In genomic region chr4:85915570-85915969, GRCh38 we compare ENCODE assay signal across 5 cellular contexts.
DNase-seq lines count a peak whose midpoint lies in the region; ATAC-seq, FAIRE-seq and TF ChIP-seq lines count a peak whose summit lies in the region.
"Not testable (repeated sequence)": the region's sequence is repeated elsewhere in the genome, so short reads cannot be mapped to it uniquely, and the experiment has no call there.

No MANE protein-coding gene starts in this region.

- not testable (repeated sequence) for TF ChIP-seq RAD21 in K562 (CRISPR knock-in tag; conservative IDR thresholded peaks at IDR 0.05 in 1 of 2, IDR thresholded peaks at IDR 0.05 in 1 of 2)

- CTCF ChIA-PET in HEK293 (lab: Yijun Ruan, JAX); K562 (lab: Yijun Ruan, JAX; ENCODE audit: low intra/inter-chr PET ratio): not testable (repeated sequence)

- H3K9me1 ChIP-seq in K562 (ENCODE audit: control insufficient read depth, insufficient read depth, low read length), result not testable (repeated sequence)

- not testable (repeated sequence) for H4K20me1 ChIP-seq in K562 (replicated peaks; ENCODE audit: control insufficient read depth, insufficient read depth, low read length)

- H3K79me2 ChIP-seq in K562 (ENCODE audit: control insufficient read depth, insufficient read depth, low read length), result not testable (repeated sequence)

- H2AFZ ChIP-seq in K562 (ENCODE audit: low read depth, low read length), result not testable (repeated sequence)

- H3K36me3 ChIP-seq in HEK293 (ENCODE audit: control insufficient read depth in 2 of 2, insufficient read depth in 1 of 2, low read length in 2 of 2); K562 (ENCODE audit: control insufficient read depth, insufficient read depth, low read length): not testable (repeated sequence)

- BruUV-seq in K562 (replicated peaks; lab: Mats Ljungman, UMichigan), result not testable (repeated sequence)

- in situ Hi-C loops in K562 (cut with MboI), result not testable (repeated sequence)

- not testable (repeated sequence) for TF ChIP-seq EP300 in K562 (IDR thresholded peaks at IDR 0.05; ENCODE audit: low read length)

- POLR2A ChIA-PET in HEK293 (lab: Yijun Ruan, JAX), result interaction anchor here (0.7 kb wide), 1 partner anchor 13 kb away, joined by 3 read pairs; no protein-coding TSS in a partner anchor
- POLR2A ChIA-PET in K562 (lab: Yijun Ruan, JAX), result not testable (repeated sequence)

- peaks cover 13% of the 10 kb centered on the region for H3K36me3 Mint-ChIP-seq in memory B cell
- H3K36me3 Mint-ChIP-seq in nephron progenitor cell (ENCODE audit: low read depth), result peaks cover 40% of the 10 kb centered on the region

- H3K9me3 Mint-ChIP-seq in memory B cell, result not testable (repeated sequence)
- peaks cover 11% of the 10 kb centered on the region for H3K9me3 Mint-ChIP-seq in nephron progenitor cell

- H3K4me2 ChIP-seq in K562 (ENCODE audit: insufficient read depth, low read length), result not testable (repeated sequence)

- not testable (repeated sequence) for H3K4me1 ChIP-seq in HEK293 (ENCODE audit: control insufficient read depth, insufficient read depth, low read length); K562 (replicated peaks in 1 of 2; ENCODE audit: control insufficient read depth in 2 of 2, insufficient read depth in 2 of 2, low read length in 2 of 2); foreskin keratinocyte

- not testable (repeated sequence) for H3K27ac ChIP-seq in HEK293 (ENCODE audit: extremely low read depth, low read depth, low read length); K562 (ENCODE audit: extremely low read depth, low read depth, low read length); foreskin keratinocyte

- DNase-seq in K562 (ENCODE audit: extremely low read depth in 1 of 4, low spot score in 3 of 4); foreskin keratinocyte; memory B cell (ENCODE audit: low spot score in 2 of 2); nephron progenitor cell: not testable (repeated sequence)

- not testable (repeated sequence) for FAIRE-seq in K562 (lab: Jason Lieb, UNC)

- not testable (repeated sequence) for TF ChIP-seq POLR2A in K562 (conservative IDR thresholded peaks at IDR 0.05)

- H3K4me3 ChIP-seq in HEK293 (ENCODE audit: low read depth, low read length); K562: not testable (repeated sequence)

- H3K9ac ChIP-seq in K562 (ENCODE audit: insufficient read depth in 1 of 2, low read depth in 2 of 2, low read length in 2 of 2), result not testable (repeated sequence)

- ATAC-seq in K562; memory B cell (ENCODE audit: low read depth): not testable (repeated sequence)
- peak; percentile 25 for ATAC-seq in foreskin keratinocyte

- intact Hi-C loops in K562 (cut with micrococcal nuclease), result not testable (repeated sequence)

- not testable (repeated sequence) for H3K27me3 Mint-ChIP-seq in memory B cell; nephron progenitor cell (ENCODE audit: low read depth, poor library complexity)

- not testable (repeated sequence) for TF ChIP-seq CTCF in HEK293 (tag by site-specific recombination; IDR thresholded peaks at IDR 0.05); K562 (IDR thresholded peaks at IDR 0.05 in 2 of 3, conservative IDR thresholded peaks at IDR 0.05 in 1 of 3; ENCODE audit: insufficient read depth in 2 of 3, low read depth in 1 of 3, low read length in 3 of 3); foreskin keratinocyte (conservative IDR thresholded peaks at IDR 0.05); nephron progenitor cell (IDR thresholded peaks at IDR 0.05)

- H3K4me3 Mint-ChIP-seq in memory B cell, nephron progenitor cell: not testable (repeated sequence)

- H3K27ac Mint-ChIP-seq in memory B cell, result peak overlapping the region; percentile 31
- H3K27ac Mint-ChIP-seq in nephron progenitor cell, result peak overlapping the region; percentile 45

- H3K27me3 ChIP-seq in K562 (ENCODE audit: control insufficient read depth in 2 of 2, insufficient read depth in 2 of 2, low read length in 2 of 2); foreskin keratinocyte: not testable (repeated sequence)

- WGBS in K562 (ENCODE audit: insufficient coverage, low coverage, missing lambda C conversion rate), result 28% methylated on average over 6 of the region's 6 CpGs

- H3K9me3 ChIP-seq in HEK293 (ENCODE audit: control insufficient read depth, insufficient read depth, low read depth, low read length); K562 (replicated peaks; ENCODE audit: control insufficient read depth, insufficient read depth, low read depth, low read length): not testable (repeated sequence)

- H3K4me1 Mint-ChIP-seq in memory B cell, result peaks cover 15% of the 10 kb centered on the region
- H3K4me1 Mint-ChIP-seq in nephron progenitor cell, result not testable (repeated sequence)

TF ChIP-seq in HEK293, 187 proteins besides CTCF, POLR2A, EP300 and RAD21:
- TF ChIP-seq ZNF146 (tag by site-specific recombination; IDR thresholded peaks at IDR 0.05), result peak; percentile 67

TF ChIP-seq in K562, 482 proteins besides CTCF, POLR2A, EP300 and RAD21:
- peak; percentile 51 for TF ChIP-seq ZNF146 (CRISPR knock-in tag; IDR thresholded peaks at IDR 0.05; ENCODE audit: unreplicated experiment)
